16 cellular contexts compared by ENCODE assay signal in genomic region chr2:205539603-205540002, GRCh38.
DNase-seq lines count a peak whose midpoint lies in the region; TF ChIP-seq lines count a peak whose summit lies in the region.
"Had no signal": no experiment of that assay in that cellular context is flagged by ENCODE, and none has a peak within 500 bp of the region (broad histone marks: within the 10 kb centered on the region; RNA-seq: fewer than 3 reads in every experiment).

No MANE protein-coding gene starts in this region.

- no peak overlapping the region for H3K4me3 ChIP-seq in endodermal cell (ENCODE audit: low read length)
- H3K4me3 ChIP-seq: gastrocnemius medialis had no signal

- no peak overlapping the region for H3K9ac ChIP-seq in endodermal cell (ENCODE audit: extremely low read depth, low read length, poor library complexity, severe bottlenecking)

- H3K9me3 Mint-ChIP-seq in activated naive CD4-positive, alpha-beta T cell treated with anti-CD3 and anti-CD28 coated beads, Interleukin-2, amount 50 U/mL, for 24 hours: no peaks in the 10 kb centered on the region
- H3K9me3 Mint-ChIP-seq in endodermal cell (no peaks in the 10 kb centered on the region), type B pancreatic cell (no peaks in the 10 kb centered on the region)
- H3K9me3 Mint-ChIP-seq: activated B cell treated with CpG ODN at 0.5 μM for 24 hours; activated naive CD4-positive, alpha-beta T cell treated with anti-CD3 and anti-CD28 coated beads for 36 hours; brain; effector memory CD8-positive, alpha-beta T cell had no signal

- 82 to 91% methylated on average over 3 to 5 of the region's 5 CpGs for WGBS in endodermal cell (ENCODE audit: insufficient coverage in 1 of 2, insufficient read length in 1 of 2), 2 experiments

- CTCF ChIA-PET in GM10248 (lab: Yijun Ruan, JAX): no interaction called here

- peaks cover 5% of the 10 kb centered on the region for H3K27me3 ChIP-seq in endodermal cell (ENCODE audit: control insufficient read depth, insufficient read depth, low read length, poor library complexity, severe bottlenecking)
- H3K27me3 ChIP-seq: gastrocnemius medialis had no signal

- H3K4me1 ChIP-seq in endodermal cell (ENCODE audit: control insufficient read depth, insufficient read depth, low read length): no peaks in the 10 kb centered on the region

- no peaks in the 10 kb centered on the region for H3K9me3 ChIP-seq in endodermal cell (ENCODE audit: control insufficient read depth, low read length)
- H3K9me3 ChIP-seq: gastrocnemius medialis had no signal

- no peak for DNase-seq in activated naive CD4-positive, alpha-beta T cell treated with anti-CD3 and anti-CD28 coated beads, Interleukin-2, amount 50 U/mL, for 16 hours
- DNase-seq in NCI-H510A (lab: John Stamatoyannopoulos, UW) (peak; percentile 17), endodermal cell (no peak), type B pancreatic cell (ENCODE audit: extremely low spot score, unreplicated experiment) (no peak), NCI-H2081 (lab: John Stamatoyannopoulos, UW) (no peak), GM10248 (ENCODE audit: extremely low spot score) (no peak), NCI-H1417 treated with DMSO at 0.1 percent for 48 hours (lab: John Stamatoyannopoulos, UW) (no peak)
- DNase-seq: activated B cell treated with CpG ODN at 0.5 μM for 24 hours; activated CD8-positive, alpha-beta memory T cell treated with anti-CD3 and anti-CD28 coated beads, Interleukin-2, amount 50 U/mL, for 48 hours; activated naive CD4-positive, alpha-beta T cell treated with anti-CD3 and anti-CD28 coated beads for 36 hours; effector memory CD8-positive, alpha-beta T cell; gastrocnemius medialis; small intestine; stimulated activated naive CD8-positive, alpha-beta T cell treated with anti-CD3 and anti-CD28 coated beads, Interleukin-15, Interleukin-2, amounts not matched to agents 100 U/mL and 50 U/mL, for 24 hours had no signal

- no peaks in the 10 kb centered on the region for H3K27me3 Mint-ChIP-seq in activated naive CD4-positive, alpha-beta T cell treated with anti-CD3 and anti-CD28 coated beads, Interleukin-2, amount 50 U/mL, for 24 hours
- H3K27me3 Mint-ChIP-seq in endodermal cell (ENCODE audit: insufficient read depth) (peaks cover 38% of the 10 kb centered on the region), type B pancreatic cell (no peaks in the 10 kb centered on the region)
- H3K27me3 Mint-ChIP-seq: activated B cell treated with CpG ODN at 0.5 μM for 24 hours; brain; effector memory CD8-positive, alpha-beta T cell had no signal

- POLR2A ChIA-PET in GM10248 (lab: Yijun Ruan, JAX): no interaction called here

- H3K27ac Mint-ChIP-seq in activated naive CD4-positive, alpha-beta T cell treated with anti-CD3 and anti-CD28 coated beads, Interleukin-2, amount 50 U/mL, for 24 hours: no peak overlapping the region
- H3K27ac Mint-ChIP-seq in endodermal cell: no peak overlapping the region
- no peak overlapping the region for H3K27ac Mint-ChIP-seq in type B pancreatic cell
- H3K27ac Mint-ChIP-seq: activated B cell treated with CpG ODN at 0.5 μM for 24 hours; activated naive CD4-positive, alpha-beta T cell treated with anti-CD3 and anti-CD28 coated beads for 36 hours; effector memory CD8-positive, alpha-beta T cell had no signal

- no peaks in the 10 kb centered on the region for H3K36me3 ChIP-seq in endodermal cell (ENCODE audit: control insufficient read depth, insufficient read depth, low read length)
- H3K36me3 ChIP-seq: gastrocnemius medialis had no signal

- peak overlapping the region; percentile 37 for H3K4me3 Mint-ChIP-seq in activated naive CD4-positive, alpha-beta T cell treated with anti-CD3 and anti-CD28 coated beads, Interleukin-2, amount 50 U/mL, for 24 hours
- H3K4me3 Mint-ChIP-seq in endodermal cell (no peak overlapping the region), type B pancreatic cell (no peak overlapping the region)
- H3K4me3 Mint-ChIP-seq: activated B cell treated with CpG ODN at 0.5 μM for 24 hours; activated naive CD4-positive, alpha-beta T cell treated with anti-CD3 and anti-CD28 coated beads for 36 hours; brain; effector memory CD8-positive, alpha-beta T cell had no signal

- H3K4me1 Mint-ChIP-seq in activated naive CD4-positive, alpha-beta T cell treated with anti-CD3 and anti-CD28 coated beads, Interleukin-2, amount 50 U/mL, for 24 hours: peaks cover 29% of the 10 kb centered on the region
- H3K4me1 Mint-ChIP-seq in endodermal cell (peaks cover 2% of the 10 kb centered on the region), type B pancreatic cell (ENCODE audit: unreplicated experiment) (peaks cover 21% of the 10 kb centered on the region)

- H3K36me3 Mint-ChIP-seq in activated naive CD4-positive, alpha-beta T cell treated with anti-CD3 and anti-CD28 coated beads, Interleukin-2, amount 50 U/mL, for 24 hours: no peaks in the 10 kb centered on the region
- H3K36me3 Mint-ChIP-seq in endodermal cell (ENCODE audit: low read depth) (no peaks in the 10 kb centered on the region), type B pancreatic cell (no peaks in the 10 kb centered on the region)
- H3K36me3 Mint-ChIP-seq: brain had no signal

- no peak overlapping the region for H3K27ac ChIP-seq in endodermal cell (ENCODE audit: low read depth, low read length)
- H3K27ac ChIP-seq: gastrocnemius medialis had no signal

- TF ChIP-seq CTCF in endodermal cell (conservative IDR thresholded peaks at IDR 0.05) (peak; percentile 68), type B pancreatic cell (conservative IDR thresholded peaks at IDR 0.05) (peak; percentile 19), GM10248 (IDR thresholded peaks at IDR 0.05; ENCODE audit: control extremely low read depth, extremely low read depth, low read depth, missing control alignments) (no peak)
